Comparison of ENCODE assay signal across 8 cellular contexts in genomic region chr5:137753986-137754235, GRCh38. TPM values are rescaled to one million over a fixed set of nuclear protein-coding genes. Genes with fewer than 3 reads are reported as not detected.
DNase-seq lines count a peak whose midpoint lies in the region; ATAC-seq and TF ChIP-seq lines count a peak whose summit lies in the region.

No MANE protein-coding gene starts in this region.

- H3K4me2 ChIP-seq in SK-N-SH = peak overlapping the region; percentile 96

- no peaks in the 10 kb centered on the region for H3K27me3 ChIP-seq in SK-N-SH (ENCODE audit: insufficient read depth)
- no peaks in the 10 kb centered on the region for H3K27me3 ChIP-seq in sigmoid colon

- POLR2A ChIA-PET in SK-N-SH (lab: Yijun Ruan, JAX) = interaction anchor here (0.7 to 1.8 kb wide), 6 partner anchors 11 to 156 kb away, joined by 4 to 7 read pairs (median 4); partner anchors contain the start of gene PKD2L2

- H3K36me3 ChIP-seq in SK-N-SH (replicated peaks in 1 of 2; ENCODE audit: control insufficient read depth in 1 of 2, insufficient read depth in 2 of 2, low read length in 1 of 2) = peaks cover 28 to 32% of the 10 kb centered on the region in 2 experiments
- H3K36me3 ChIP-seq in sigmoid colon = peaks cover 0 to 7% (median 0%) of the 10 kb centered on the region in 4 donors

- CTCF ChIA-PET in SK-N-SH (lab: Yijun Ruan, JAX) = interaction anchor here (0.7 to 2.0 kb wide), 6 partner anchors 13 to 315 kb away, joined by 3 to 10 read pairs (median 6); no protein-coding TSS in a partner anchor

- no peaks in the 10 kb centered on the region for H3K9me2 ChIP-seq in SK-N-SH

- H3K4me3 ChIP-seq in SK-N-SH (ENCODE audit: low read depth in 2 of 2, low read length in 1 of 2) = peak overlapping the region; percentile 93 to 94
- peak overlapping the region; percentile 90 to 97 for H3K4me3 ChIP-seq in foreskin fibroblast (ENCODE audit: low read depth in 1 of 2, low read length in 2 of 2)
- peak overlapping the region; percentile 68 to 80 (median 70) for H3K4me3 ChIP-seq in sigmoid colon

- DNase-seq in SK-N-SH = no peak
- no peak for DNase-seq in foreskin fibroblast
- DNase-seq in sigmoid colon = no peak
- no peak for DNase-seq in SW 1271 (lab: John Stamatoyannopoulos, UW)
- DNase-seq in NK-92 treated with Interleukin-12 subunit alpha and Interleukin-12 subunit beta, amount 100 ng/mL, for 24 hours (lab: John Stamatoyannopoulos, UW) = no peak
- DNase-seq in NCI-H1436 (lab: John Stamatoyannopoulos, UW) = no peak

- TF ChIP-seq POLR2A in sigmoid colon (IDR thresholded peaks at IDR 0.05) = no peak

- TF ChIP-seq EP300 in SK-N-SH (IDR thresholded peaks at IDR 0.05; ENCODE audit: borderline replicate concordance in 1 of 2, low read depth in 1 of 2, low read length in 1 of 2) (no peak), sigmoid colon (IDR thresholded peaks at IDR 0.05) (no peak)

- intact Hi-C loops in sigmoid colon (cut with DNase I) = loop anchor here (2.0 to 10.0 kb wide), 2 partner anchors 279 to 381 kb away; partner anchors contain the start of genes FAM13B and NME5

- H3K27ac ChIP-seq in SK-N-SH (ENCODE audit: low read depth in 2 of 2, low read length in 1 of 2) (peak overlapping the region; percentile 97), sigmoid colon (peak overlapping the region; percentile 94 to 99 (median 97))

- H2AFZ ChIP-seq in SK-N-SH (ENCODE audit: low read depth) = no peak overlapping the region

- H3K79me2 ChIP-seq in SK-N-SH (ENCODE audit: insufficient read depth) = peaks cover 52% of the 10 kb centered on the region

- H4K20me1 ChIP-seq in SK-N-SH (ENCODE audit: insufficient read depth) = peaks cover 48% of the 10 kb centered on the region

- H3K9ac ChIP-seq in SK-N-SH = peak overlapping the region; percentile 99

- ATAC-seq in GM18873 (IDR thresholded peaks at IDR 0.05; ENCODE audit: low FRiP score, unreplicated experiment) (peak; percentile 7), HG02678 (IDR thresholded peaks at IDR 0.05; ENCODE audit: unreplicated experiment) (peak; percentile 11)

- TF ChIP-seq CTCF in SK-N-SH (IDR thresholded peaks at IDR 0.05) (no peak), foreskin fibroblast (IDR thresholded peaks at IDR 0.05; ENCODE audit: low read depth, low read length) (no peak), sigmoid colon (IDR thresholded peaks at IDR 0.05) (no peak)

- H3F3A ChIP-seq in SK-N-SH (replicated peaks; ENCODE audit: insufficient read depth) = peaks cover 8% of the 10 kb centered on the region

- TF ChIP-seq RAD21 in SK-N-SH (IDR thresholded peaks at IDR 0.05; ENCODE audit: low read length) = no peak

- no peaks in the 10 kb centered on the region for H3K9me3 ChIP-seq in SK-N-SH
- H3K9me3 ChIP-seq in sigmoid colon = no peaks in the 10 kb centered on the region

- H3K4me1 ChIP-seq in SK-N-SH (ENCODE audit: control insufficient read depth in 1 of 2, insufficient read depth in 2 of 2, low read depth in 1 of 2, low read length in 1 of 2) (peaks cover 0 to 6% of the 10 kb centered on the region in 2 experiments; a peak in 2 of 4 replicates), sigmoid colon (peaks cover 0 to 40% (median 27%) of the 10 kb centered on the region in 4 donors)

- WGBS in SK-N-SH (ENCODE audit: low lambda C conversion rate) = 0% methylated on average over 17 of the region's 21 CpGs
- 0% methylated on average over 21 of the region's 21 CpGs for WGBS in sigmoid colon, 2 donors

TF ChIP-seq in SK-N-SH, 30 proteins besides CTCF, POLR2A, EP300 and RAD21:
- TF ChIP-seq IRF3 (IDR thresholded peaks at IDR 0.05; ENCODE audit: low read depth, low read length) (no peak), RXRA (IDR thresholded peaks at IDR 0.05; ENCODE audit: borderline replicate concordance, low read depth) (no peak), RCOR1 (IDR thresholded peaks at IDR 0.05; ENCODE audit: low read length) (no peak), POLR2AphosphoS5 (IDR thresholded peaks at IDR 0.05; ENCODE audit: low read depth, low read length) (no peak), FOSL2 (IDR thresholded peaks at IDR 0.05; ENCODE audit: borderline replicate concordance, low read depth) (no peak), EZH2phosphoT487 (IDR thresholded peaks at IDR 0.05; ENCODE audit: borderline replicate concordance, low read depth) (no peak), REST (IDR thresholded peaks at IDR 0.05; ENCODE audit: low read depth, low read length) (no peak), YY1 (IDR thresholded peaks at IDR 0.05; ENCODE audit: low read depth) (no peak), GABPA (IDR thresholded peaks at IDR 0.05; ENCODE audit: low read depth) (no peak), RFX5 (IDR thresholded peaks at IDR 0.05; ENCODE audit: low read length) (no peak), MAX (IDR thresholded peaks at IDR 0.05; ENCODE audit: low read depth) (no peak), CHD2 (IDR thresholded peaks at IDR 0.05; ENCODE audit: low read length, partially characterized antibody) (no peak), JUND (IDR thresholded peaks at IDR 0.05) (no peak), FOXM1 (IDR thresholded peaks at IDR 0.05; ENCODE audit: low read depth) (no peak)
TF ChIP-seq in SK-N-SH: peak in this region for 0.

RNA-seq across cellular contexts. Expression of gene HNRNPA0, which starts 0.3 kb away (rescaled TPM):
- polyA plus RNA-seq in SK-N-SH (2012; rRNA removed) (19.2 and 24.9 TPM in 2 replicates), sigmoid colon (10 to 100 TPM; 19.2 to 34.0 (median 20.4) TPM)
- 18.5 and 21.0 TPM in 2 replicates for polyA plus RNA-seq in SK-N-SH (2012; cell fraction: cytosol; rRNA removed)
- 12.0 TPM in 2 replicates for polyA plus RNA-seq in SK-N-SH (2012; cell fraction: nucleus; rRNA removed)
- total RNA-seq in sigmoid colon = 10 to 100 TPM; 10.0 to 12.2 (median 10.9) TPM

RNA-seq across cellular contexts. Expression of gene KLHL3, which starts 18.0 kb away (rescaled TPM):
- 3.8 and 4.9 TPM in 2 replicates for polyA plus RNA-seq in SK-N-SH (2012; rRNA removed)
- polyA plus RNA-seq in SK-N-SH (2012; cell fraction: cytosol; rRNA removed) = 1.9 and 2.3 TPM in 2 replicates
- polyA plus RNA-seq in SK-N-SH (2012; cell fraction: nucleus; rRNA removed) = 22.2 and 23.7 TPM in 2 replicates
- total RNA-seq in sigmoid colon = 1 to 10 TPM; 2.7 to 5.5 (median 4.1) TPM
- 1 to 10 TPM in 1 of 3 donors, under 1 TPM in 1, not detected in 1; 0.23 to 3.0 TPM for polyA plus RNA-seq in sigmoid colon
